In genomic region chr1:234988160-234988528, GRCh38 we compare ENCODE assay signal across 10 cellular contexts.
DNase-seq lines count a peak whose midpoint lies in the region; ATAC-seq and TF ChIP-seq lines count a peak whose summit lies in the region.
"Had no signal": no experiment of that assay in that cellular context is flagged by ENCODE, and none has a peak within 500 bp of the region (broad histone marks: within the 10 kb centered on the region; RNA-seq: fewer than 3 reads in every experiment).

No MANE protein-coding gene starts in this region.

- 94% methylated on average over 2 of the region's 2 CpGs for WGBS in HUES64
- 69 to 87% (median 77%) methylated on average over 2 of the region's 2 CpGs for WGBS in spleen, 5 donors

- H3K4me1 ChIP-seq in HUES64 (ENCODE audit: insufficient read depth, low read length) (peaks cover 33% of the 10 kb centered on the region), iPS-20b (ENCODE audit: insufficient read depth, low read length) (peaks cover 16% of the 10 kb centered on the region), spleen (peaks cover 9 to 58% (median 37%) of the 10 kb centered on the region in 6 donors)

- H3K36me3 Mint-ChIP-seq in activated T-helper 1 cell treated with anti-CD3 and anti-CD28 coated beads, Interleukin-12 subunit alpha, Interleukin-12 subunit beta, Interleukin-2, Interleukin-4 antibody, amounts not matched to agents 30 ng/mL and 10 ng/mL and 1 ng/mL, durations not matched to agents 14 hours and 24 hours and 36 hours (ENCODE audit: low read depth): peaks cover 24% of the 10 kb centered on the region

- peaks cover 5% of the 10 kb centered on the region for H3K9me3 Mint-ChIP-seq in activated T-helper 1 cell treated with anti-CD3 and anti-CD28 coated beads, Interleukin-12 subunit alpha, Interleukin-12 subunit beta, Interleukin-2, Interleukin-4 antibody, amounts not matched to agents 30 ng/mL and 10 ng/mL and 1 ng/mL, durations not matched to agents 14 hours and 24 hours and 36 hours

- H3K4me3 Mint-ChIP-seq in activated T-helper 1 cell treated with anti-CD3 and anti-CD28 coated beads, Interleukin-12 subunit alpha, Interleukin-12 subunit beta, Interleukin-2, Interleukin-4 antibody, amounts not matched to agents 30 ng/mL and 10 ng/mL and 1 ng/mL, durations not matched to agents 14 hours and 24 hours and 36 hours: peak overlapping the region; percentile 53

- no peaks in the 10 kb centered on the region for H3K27me3 Mint-ChIP-seq in activated T-helper 1 cell treated with anti-CD3 and anti-CD28 coated beads, Interleukin-12 subunit alpha, Interleukin-12 subunit beta, Interleukin-2, Interleukin-4 antibody, amounts not matched to agents 30 ng/mL and 10 ng/mL and 1 ng/mL, durations not matched to agents 14 hours and 24 hours and 36 hours (ENCODE audit: insufficient read depth)

- H3K4me3 ChIP-seq in HUES64 (ENCODE audit: low read length): no peak overlapping the region
- no peak overlapping the region for H3K4me3 ChIP-seq in iPS-20b (ENCODE audit: low read length)
- no peak overlapping the region for H3K4me3 ChIP-seq in spleen

- H3K27ac ChIP-seq in HUES64 (ENCODE audit: low read depth, low read length) (peak overlapping the region; percentile 95), iPS-20b (ENCODE audit: low read length) (no peak overlapping the region), spleen (peak overlapping the region; percentile 29 to 94 (median 76))

- H3K27me3 ChIP-seq in HUES64 (ENCODE audit: insufficient read depth, low read length) (no peaks in the 10 kb centered on the region), iPS-20b (ENCODE audit: insufficient read depth, low read length) (no peaks in the 10 kb centered on the region), spleen (replicated peaks in 1 of 7) (no peaks in the 10 kb centered on the region)

- intact Hi-C loops in activated T-helper 1 cell treated with anti-CD3 and anti-CD28 coated beads, Interleukin-12 subunit alpha, Interleukin-12 subunit beta, Interleukin-2, Interleukin-4 antibody, amounts not matched to agents 30 ng/mL and 10 ng/mL and 1 ng/mL, durations not matched to agents 14 hours and 24 hours and 36 hours (cut with micrococcal nuclease): no loop called here
- intact Hi-C loops in spleen (cut with DNase I; ENCODE audit: low total_unique reads): loop anchor here (10.0 kb wide), 1 partner anchor 97 kb away; no protein-coding TSS in a partner anchor

- peak overlapping the region; percentile 55; the same call in 1 of the 2 replicates for H3K9ac ChIP-seq in HUES64 (ENCODE audit: low read depth, low read length)
- H3K9ac ChIP-seq in iPS-20b (ENCODE audit: low read depth, low read length): peak overlapping the region; percentile 59; the same call in 1 of the 2 replicates

- TF ChIP-seq CTCF in spleen (IDR thresholded peaks at IDR 0.05 in 8 of 11, conservative IDR thresholded peaks at IDR 0.05 in 3 of 11): no peak

- peaks cover 87% of the 10 kb centered on the region for H3K4me1 Mint-ChIP-seq in activated T-helper 1 cell treated with anti-CD3 and anti-CD28 coated beads, Interleukin-12 subunit alpha, Interleukin-12 subunit beta, Interleukin-2, Interleukin-4 antibody, amounts not matched to agents 30 ng/mL and 10 ng/mL and 1 ng/mL, durations not matched to agents 14 hours and 24 hours and 36 hours (ENCODE audit: low read depth)

- H3K36me3 ChIP-seq in HUES64 (ENCODE audit: insufficient read depth, low read length) (no peaks in the 10 kb centered on the region), iPS-20b (ENCODE audit: insufficient read depth, low read depth, low read length) (no peaks in the 10 kb centered on the region), spleen (no peaks in the 10 kb centered on the region)

- DNase-seq in activated T-helper 1 cell treated with anti-CD3 and anti-CD28 coated beads, Interleukin-12 subunit alpha, Interleukin-12 subunit beta, Interleukin-2, Interleukin-4 antibody, amounts not matched to agents 30 ng/mL and 10 ng/mL and 1 ng/mL, durations not matched to agents 14 hours and 24 hours and 36 hours (ENCODE audit: low spot score): no peak
- no peak for DNase-seq in spleen
- no peak for DNase-seq in germinal center (ENCODE audit: low spot score)
- no peak for DNase-seq in HCEC 1CT
- DNase-seq in NCI-H1092 (lab: John Stamatoyannopoulos, UW): no peak
- DNase-seq: MV-4-11, SHP77 had no signal

- H3K9me3 ChIP-seq in HUES64 (ENCODE audit: insufficient read depth, low read depth, low read length) (no peaks in the 10 kb centered on the region), iPS-20b (ENCODE audit: insufficient read depth, low read depth, low read length) (no peaks in the 10 kb centered on the region), spleen (no peaks in the 10 kb centered on the region)

- peak overlapping the region; percentile 95 for H3K27ac Mint-ChIP-seq in activated T-helper 1 cell treated with anti-CD3 and anti-CD28 coated beads, Interleukin-12 subunit alpha, Interleukin-12 subunit beta, Interleukin-2, Interleukin-4 antibody, amounts not matched to agents 30 ng/mL and 10 ng/mL and 1 ng/mL, durations not matched to agents 14 hours and 24 hours and 36 hours

- no peak for ATAC-seq in HG02678 (IDR thresholded peaks at IDR 0.05; ENCODE audit: unreplicated experiment)

- no peak for TF ChIP-seq POLR2A in spleen (IDR thresholded peaks at IDR 0.05)
